Comparison of ENCODE assay signal across 1 cellular context in the genomic region with DNA sequence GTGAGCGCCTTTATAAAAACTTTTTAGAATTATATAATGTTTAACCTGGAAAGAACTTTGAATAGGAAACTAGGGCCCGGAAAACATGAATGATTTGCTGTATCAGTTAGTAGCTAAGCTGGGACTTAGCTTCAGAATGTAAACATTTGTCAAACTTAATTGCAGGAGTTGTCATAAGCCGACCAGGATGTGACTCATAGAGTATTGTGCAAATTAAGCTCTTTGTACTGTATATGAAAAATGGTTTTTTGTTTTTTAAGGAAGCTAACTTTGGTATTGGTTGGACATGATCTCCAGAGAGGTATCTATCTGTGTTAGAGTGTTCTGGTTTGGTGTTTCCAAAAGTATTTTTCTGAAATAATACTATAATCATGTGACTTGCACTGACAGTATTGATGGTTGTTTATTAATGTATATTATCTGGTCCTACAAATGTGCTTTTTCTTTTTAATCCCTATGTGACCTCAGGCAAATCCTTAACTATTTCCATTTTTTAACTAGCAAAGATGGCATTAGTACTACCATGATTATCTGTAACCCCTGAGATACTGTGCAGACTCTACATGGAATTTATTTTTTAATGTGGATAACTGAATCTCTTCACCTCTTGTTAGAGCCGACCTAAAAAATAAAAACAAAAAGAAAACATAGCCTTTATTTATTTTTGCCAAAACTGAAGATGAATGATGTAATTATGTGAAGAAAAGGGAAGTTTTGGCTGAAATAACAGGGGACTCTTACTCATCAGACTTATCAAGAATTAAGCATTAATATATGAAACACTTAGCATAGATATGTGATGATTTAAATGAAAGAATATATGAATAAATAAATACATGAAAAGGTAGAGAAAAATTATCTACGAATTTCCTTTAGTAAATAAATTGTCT.
TF ChIP-seq lines count a peak whose summit lies in the region.

No MANE protein-coding gene starts in this region.

TF ChIP-seq in HepG2, 621 proteins besides CTCF, POLR2A, EP300 and RAD21 (continued from another document):
- TF ChIP-seq, protein P1, sequence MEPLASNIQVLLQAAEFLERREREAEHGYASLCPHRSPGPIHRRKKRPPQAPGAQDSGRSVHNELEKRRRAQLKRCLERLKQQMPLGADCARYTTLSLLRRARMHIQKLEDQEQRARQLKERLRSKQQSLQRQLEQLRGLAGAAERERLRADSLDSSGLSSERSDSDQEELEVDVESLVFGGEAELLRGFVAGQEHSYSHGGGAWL (CRISPR knock-in tag; IDR thresholded peaks at IDR 0.05): no peak
- no peak for TF ChIP-seq MYC (CRISPR knock-in tag; IDR thresholded peaks at IDR 0.05; ENCODE audit: borderline replicate concordance)
- TF ChIP-seq EHMT2 (IDR thresholded peaks at IDR 0.05; ENCODE audit: borderline replicate concordance, low read depth, low read length): no peak
- no peak for TF ChIP-seq ZNF441 (CRISPR knock-in tag; IDR thresholded peaks at IDR 0.05; ENCODE audit: borderline replicate concordance)
- TF ChIP-seq, protein P2, sequence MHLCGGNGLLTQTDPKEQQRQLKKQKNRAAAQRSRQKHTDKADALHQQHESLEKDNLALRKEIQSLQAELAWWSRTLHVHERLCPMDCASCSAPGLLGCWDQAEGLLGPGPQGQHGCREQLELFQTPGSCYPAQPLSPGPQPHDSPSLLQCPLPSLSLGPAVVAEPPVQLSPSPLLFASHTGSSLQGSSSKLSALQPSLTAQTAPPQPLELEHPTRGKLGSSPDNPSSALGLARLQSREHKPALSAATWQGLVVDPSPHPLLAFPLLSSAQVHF (CRISPR knock-in tag; IDR thresholded peaks at IDR 0.05): no peak
- TF ChIP-seq ERF (CRISPR knock-in tag; IDR thresholded peaks at IDR 0.05): peak; percentile 71
- no peak for TF ChIP-seq NFKB2 (CRISPR knock-in tag; IDR thresholded peaks at IDR 0.05; ENCODE audit: borderline replicate concordance)
- TF ChIP-seq RCOR2 (CRISPR knock-in tag; IDR thresholded peaks at IDR 0.05): peak; percentile 75; the same call in 1 of the 2 replicates
- no peak for TF ChIP-seq MED8 (CRISPR knock-in tag; IDR thresholded peaks at IDR 0.05; ENCODE audit: insufficient replicate concordance)
- TF ChIP-seq PPARG (CRISPR knock-in tag; conservative IDR thresholded peaks at IDR 0.05): peak; percentile 84
- TF ChIP-seq HDAC2 (CRISPR knock-in tag; IDR thresholded peaks at IDR 0.05): peak; percentile 62; the same call in 1 of the 2 replicates
- TF ChIP-seq HMG20A (CRISPR knock-in tag; IDR thresholded peaks at IDR 0.05; ENCODE audit: borderline replicate concordance): peak; percentile 84
- TF ChIP-seq, protein P3, sequence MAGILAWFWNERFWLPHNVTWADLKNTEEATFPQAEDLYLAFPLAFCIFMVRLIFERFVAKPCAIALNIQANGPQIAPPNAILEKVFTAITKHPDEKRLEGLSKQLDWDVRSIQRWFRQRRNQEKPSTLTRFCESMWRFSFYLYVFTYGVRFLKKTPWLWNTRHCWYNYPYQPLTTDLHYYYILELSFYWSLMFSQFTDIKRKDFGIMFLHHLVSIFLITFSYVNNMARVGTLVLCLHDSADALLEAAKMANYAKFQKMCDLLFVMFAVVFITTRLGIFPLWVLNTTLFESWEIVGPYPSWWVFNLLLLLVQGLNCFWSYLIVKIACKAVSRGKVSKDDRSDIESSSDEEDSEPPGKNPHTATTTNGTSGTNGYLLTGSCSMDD (CRISPR knock-in tag; IDR thresholded peaks at IDR 0.05): no peak
- TF ChIP-seq NKX3-1 (CRISPR knock-in tag; IDR thresholded peaks at IDR 0.05): 0 out of 2 replicates have a peak, but pooled peaks have one; percentile 38
- no peak for TF ChIP-seq SNAI1 (CRISPR knock-in tag; IDR thresholded peaks at IDR 0.05; ENCODE audit: borderline replicate concordance)
- TF ChIP-seq FOXK1 (CRISPR knock-in tag; IDR thresholded peaks at IDR 0.05; ENCODE audit: borderline replicate concordance, low read depth): no peak; the same call in 1 of the 2 replicates
- TF ChIP-seq, protein P4, sequence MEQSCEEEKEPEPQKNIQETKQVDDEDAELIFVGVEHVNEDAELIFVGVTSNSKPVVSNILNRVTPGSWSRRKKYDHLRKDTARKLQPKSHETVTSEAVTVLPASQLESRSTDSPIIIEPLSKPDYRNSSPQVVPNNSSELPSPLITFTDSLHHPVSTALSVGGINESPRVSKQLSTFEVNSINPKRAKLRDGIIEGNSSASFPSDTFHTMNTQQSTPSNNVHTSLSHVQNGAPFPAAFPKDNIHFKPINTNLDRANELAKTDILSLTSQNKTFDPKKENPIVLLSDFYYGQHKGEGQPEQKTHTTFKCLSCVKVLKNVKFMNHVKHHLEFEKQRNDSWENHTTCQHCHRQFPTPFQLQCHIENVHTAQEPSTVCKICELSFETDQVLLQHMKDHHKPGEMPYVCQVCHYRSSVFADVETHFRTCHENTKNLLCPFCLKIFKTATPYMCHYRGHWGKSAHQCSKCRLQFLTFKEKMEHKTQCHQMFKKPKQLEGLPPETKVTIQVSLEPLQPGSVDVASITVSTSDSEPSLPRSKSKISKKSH (CRISPR knock-in tag; IDR thresholded peaks at IDR 0.05; ENCODE audit: borderline replicate concordance): no peak
- no peak for TF ChIP-seq PTBP1 (IDR thresholded peaks at IDR 0.05; ENCODE audit: low read depth, low read length, poor library complexity, severe bottlenecking)
- TF ChIP-seq, protein P5, sequence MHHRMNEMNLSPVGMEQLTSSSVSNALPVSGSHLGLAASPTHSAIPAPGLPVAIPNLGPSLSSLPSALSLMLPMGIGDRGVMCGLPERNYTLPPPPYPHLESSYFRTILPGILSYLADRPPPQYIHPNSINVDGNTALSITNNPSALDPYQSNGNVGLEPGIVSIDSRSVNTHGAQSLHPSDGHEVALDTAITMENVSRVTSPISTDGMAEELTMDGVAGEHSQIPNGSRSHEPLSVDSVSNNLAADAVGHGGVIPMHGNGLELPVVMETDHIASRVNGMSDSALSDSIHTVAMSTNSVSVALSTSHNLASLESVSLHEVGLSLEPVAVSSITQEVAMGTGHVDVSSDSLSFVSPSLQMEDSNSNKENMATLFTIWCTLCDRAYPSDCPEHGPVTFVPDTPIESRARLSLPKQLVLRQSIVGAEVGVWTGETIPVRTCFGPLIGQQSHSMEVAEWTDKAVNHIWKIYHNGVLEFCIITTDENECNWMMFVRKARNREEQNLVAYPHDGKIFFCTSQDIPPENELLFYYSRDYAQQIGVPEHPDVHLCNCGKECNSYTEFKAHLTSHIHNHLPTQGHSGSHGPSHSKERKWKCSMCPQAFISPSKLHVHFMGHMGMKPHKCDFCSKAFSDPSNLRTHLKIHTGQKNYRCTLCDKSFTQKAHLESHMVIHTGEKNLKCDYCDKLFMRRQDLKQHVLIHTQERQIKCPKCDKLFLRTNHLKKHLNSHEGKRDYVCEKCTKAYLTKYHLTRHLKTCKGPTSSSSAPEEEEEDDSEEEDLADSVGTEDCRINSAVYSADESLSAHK (CRISPR knock-in tag; IDR thresholded peaks at IDR 0.05; ENCODE audit: borderline replicate concordance): no peak
- no peak for TF ChIP-seq PHF5A (CRISPR knock-in tag; IDR thresholded peaks at IDR 0.05; ENCODE audit: low read depth, unreplicated experiment)
- peak; percentile 29; the same call in 1 of the 2 replicates for TF ChIP-seq YEATS2 (CRISPR knock-in tag; IDR thresholded peaks at IDR 0.05; ENCODE audit: borderline replicate concordance)
